ENCODE assay signal across 8 cellular contexts in the genomic region with DNA sequence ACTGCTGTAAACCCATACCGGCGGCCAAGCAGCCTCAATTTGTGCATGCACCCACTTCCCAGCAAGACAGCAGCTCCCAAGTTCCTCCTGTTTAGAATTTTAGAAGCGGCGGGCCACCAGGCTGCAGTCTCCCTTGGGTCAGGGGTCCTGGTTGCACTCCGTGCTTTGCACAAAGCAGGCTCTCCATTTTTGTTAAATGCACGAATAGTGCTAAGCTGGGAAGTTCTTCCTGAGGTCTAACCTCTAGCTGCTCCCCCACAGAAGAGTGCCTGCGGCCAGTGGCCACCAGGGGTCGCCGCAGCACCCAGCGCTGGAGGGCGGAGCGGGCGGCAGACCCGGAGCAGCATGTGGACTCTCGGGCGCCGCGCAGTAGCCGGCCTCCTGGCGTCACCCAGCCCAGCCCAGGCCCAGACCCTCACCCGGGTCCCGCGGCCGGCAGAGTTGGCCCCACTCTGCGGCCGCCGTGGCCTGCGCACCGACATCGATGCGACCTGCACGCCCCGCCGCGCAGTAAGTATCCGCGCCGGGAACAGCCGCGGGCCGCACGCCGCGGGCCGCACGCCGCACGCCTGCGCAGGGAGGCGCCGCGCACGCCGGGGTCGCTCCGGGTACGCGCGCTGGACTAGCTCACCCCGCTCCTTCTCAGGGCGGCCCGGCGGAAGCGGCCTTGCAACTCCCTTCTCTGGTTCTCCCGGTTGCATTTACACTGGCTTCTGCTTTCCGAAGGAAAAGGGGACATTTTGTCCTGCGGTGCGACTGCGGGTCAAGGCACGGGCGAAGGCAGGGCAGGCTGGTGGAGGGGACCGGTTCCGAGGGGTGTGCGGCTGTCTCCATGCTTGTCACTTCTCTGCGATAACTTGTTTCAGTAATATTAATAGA. TPM values are rescaled to one million over a fixed set of nuclear protein-coding genes. Genes with fewer than 3 reads are reported as not detected.
DNase-seq lines count a peak whose midpoint lies in the region; ATAC-seq and TF ChIP-seq lines count a peak whose summit lies in the region.

A gene (plus strand): TSS at position 315 of the 879 bp plus-strand sequence. CDS start 31 bp downstream, at position 346.

- H3K27me3 ChIP-seq in colonic mucosa, result no peaks in the 10 kb centered on the region

- H3K27ac ChIP-seq in colonic mucosa, result peak within 1 kb of the TSS; percentile 71

- peak within 1 kb of the TSS; percentile 64 for H3K4me3 ChIP-seq in colonic mucosa

- DNase-seq in AG08395 (ENCODE audit: low spot score) (peak; percentile 93), NCI-H226 (peak; percentile 61), colonic mucosa (peak; percentile 87), left kidney (ENCODE audit: low read depth, low spot score) (peak; percentile 93)
- peak; percentile 79 to 81 for DNase-seq in activated CD4-positive, alpha-beta T cell treated with anti-CD3 and anti-CD28 coated beads for 4 hours
- peak; percentile 86 to 87 for DNase-seq in stimulated activated CD4-positive, alpha-beta T cell treated with anti-CD3 and anti-CD28 coated beads, Interleukin-2, amount 100 ng/mL, for 24 hours

- TF ChIP-seq CTCF in colonic mucosa (IDR thresholded peaks at IDR 0.05), result peak; percentile 99

- H3K9ac ChIP-seq in colonic mucosa (ENCODE audit: low read depth in 2 of 2, low read length in 2 of 2), result peak within 1 kb of the TSS; percentile 73 to 91

- H3K9me3 ChIP-seq in colonic mucosa, result no peaks in the 10 kb centered on the region

- H3K36me3 ChIP-seq in colonic mucosa, result no peaks in the 10 kb centered on the region

- intact Hi-C loops in colonic mucosa (cut with DNase I), result no loop called here

- ATAC-seq in GM18861 (IDR thresholded peaks at IDR 0.05; ENCODE audit: unreplicated experiment) (peak; percentile 94), HG03095 (IDR thresholded peaks at IDR 0.05; ENCODE audit: unreplicated experiment) (peak; percentile 88)

- peaks cover 4% of the 10 kb centered on the region for H3K4me1 ChIP-seq in colonic mucosa

RNA-seq across cellular contexts. Expression of the gene that starts here (rescaled TPM):
- 10 to 100 TPM in 1 of 2 donors, 1 to 10 TPM in 1; 9.7 to 16.9 TPM for total RNA-seq in colonic mucosa

Comparison
In these comparisons a context has a peak if more than half of its experiments do, and no peak if none do; other contexts are left out.
1. Peak in every context shown above with its lines: DNase-seq, ATAC-seq, H3K4me3 ChIP-seq and H3K27ac ChIP-seq.